In the genomic region with DNA sequence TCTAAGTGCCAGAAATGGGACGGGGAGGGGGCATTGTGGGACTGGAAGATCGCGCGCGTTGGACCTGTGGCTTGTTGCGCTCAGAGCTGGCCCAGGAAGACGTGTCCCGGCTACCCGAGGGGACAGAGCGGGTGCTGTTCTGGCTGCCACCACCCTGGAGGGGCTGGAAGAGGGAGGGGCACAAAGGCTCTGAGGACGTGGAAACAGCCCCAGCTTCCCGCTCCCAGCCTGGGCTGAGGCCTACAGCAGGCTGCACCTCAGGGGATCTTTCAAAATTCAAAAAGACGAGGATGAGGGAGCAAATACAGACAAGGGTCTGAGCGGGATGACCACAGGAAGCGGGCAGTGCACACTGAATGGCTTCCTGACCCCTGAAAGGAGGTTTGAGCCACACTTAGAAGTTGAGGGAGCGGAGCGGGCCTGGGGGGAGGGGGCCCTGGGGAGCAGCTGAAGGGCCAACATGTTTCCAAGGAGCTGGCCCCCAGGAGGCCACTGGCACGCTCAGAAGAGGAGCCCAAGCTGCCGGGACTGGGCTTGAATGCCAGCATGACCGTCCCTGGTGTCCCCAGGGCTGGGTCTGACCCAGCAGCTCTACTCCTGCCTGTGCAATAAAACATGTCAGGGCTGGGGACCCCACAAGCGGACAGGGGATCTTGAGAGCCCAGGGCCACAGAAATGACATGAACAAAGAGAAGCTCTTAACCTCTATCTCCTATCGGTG, we compare ENCODE assay signal across 1 cellular context.
TF ChIP-seq lines count a peak whose summit lies in the region.

No MANE protein-coding gene starts in this region.

TF ChIP-seq in H1, 55 proteins besides CTCF, POLR2A, EP300 and RAD21:
- TF ChIP-seq EZH2 (IDR thresholded peaks at IDR 0.05; ENCODE audit: low read depth, low read length, severe bottlenecking) (peak; percentile 10), POLR2AphosphoS5 (IDR thresholded peaks at IDR 0.05; ENCODE audit: low read depth, low read length) (no peak), SUZ12 (IDR thresholded peaks at IDR 0.05; ENCODE audit: low read length) (0 out of 2 replicates have a peak, but pooled peaks have one; percentile 5), ASH2L (IDR thresholded peaks at IDR 0.05; ENCODE audit: low read length) (no peak)
